In the genomic region with DNA sequence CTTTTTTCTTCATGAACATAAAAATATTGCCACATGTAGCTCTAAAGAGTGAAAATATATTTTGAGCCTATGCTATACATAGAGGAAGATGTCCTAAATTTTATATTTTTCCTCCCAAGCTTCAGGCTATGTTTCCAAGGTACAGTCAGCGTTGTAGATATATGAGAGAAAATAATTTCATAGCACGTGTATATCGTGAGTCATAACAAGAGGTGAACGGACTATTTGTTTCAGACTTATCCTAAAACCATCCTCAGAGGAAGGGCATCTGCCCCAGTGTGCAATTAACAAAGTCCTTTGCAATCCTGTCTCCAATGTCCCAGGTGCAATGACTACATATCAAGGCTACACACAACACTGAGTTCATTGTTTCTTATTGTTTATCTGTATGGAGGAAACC, we compare ENCODE assay signal across 31 cellular contexts.
"Had no signal": no experiment of that assay in that cellular context is flagged by ENCODE, and none has a peak within 500 bp of the region (broad histone marks: within the 10 kb centered on the region; RNA-seq: fewer than 3 reads in every experiment).

No MANE protein-coding gene starts in this region.

- H3K9me3 ChIP-seq: adrenal gland, body of pancreas, colonic mucosa, esophagus squamous epithelium had no signal

- H3K4me1 ChIP-seq: adrenal gland, body of pancreas, colonic mucosa, esophagus squamous epithelium had no signal

- FAIRE-seq: endometrium, endothelial cell of umbilical vein, frontal cortex had no signal

- H3K4me3 ChIP-seq: adrenal gland, body of pancreas, cardiac muscle cell, colonic mucosa, esophagus squamous epithelium had no signal

- DNase-seq: activated CD4-positive, alpha-beta T cell treated with anti-CD3 and anti-CD28 coated beads for 36 hours; activated CD4-positive, alpha-beta T cell treated with anti-CD3 and anti-CD28 coated beads, Interleukin-2, amount 50 U/mL, for 1 hour; activated CD4-positive, alpha-beta T cell treated with anti-CD3 and anti-CD28 coated beads, Interleukin-2, amount 50 U/mL, for 48 hours; activated CD4-positive, CD25-positive, alpha-beta regulatory T cell; activated CD4-positive, CD25-positive, alpha-beta regulatory T cell treated with anti-CD3 and anti-CD28 coated beads, Interleukin-2, amount 50 U/mL, for 72 hours; activated CD8-positive, alpha-beta memory T cell treated with anti-CD3 and anti-CD28 coated beads, Interleukin-2, amount 10 ng/mL, durations not matched to agents 7 days and 5 days; activated CD8-positive, alpha-beta memory T cell treated with anti-CD3 and anti-CD28 coated beads, Interleukin-2, amount 50 U/mL, for 4 hours; activated CD8-positive, alpha-beta T cell treated with anti-CD3 and anti-CD28 coated beads for 36 hours; activated effector memory CD4-positive, alpha-beta T cell treated with anti-CD3 and anti-CD28 coated beads, Interleukin-2, amount 50 U/mL, for 16 hours; activated naive CD4-positive, alpha-beta T cell treated with anti-CD3 and anti-CD28 coated beads for 36 hours; activated naive CD8-positive, alpha-beta T cell treated with anti-CD3 and anti-CD28 coated beads for 36 hours; activated naive CD8-positive, alpha-beta T cell treated with anti-CD3 and anti-CD28 coated beads, Interleukin-2, amount 50 U/mL, for 24 hours; activated T-cell treated with anti-CD3 and anti-CD28 coated beads, Interleukin-2, amount 50 U/mL, for 1 hour; activated T-cell treated with anti-CD3 and anti-CD28 coated beads, Interleukin-2, amount 50 U/mL, for 48 hours; adrenal gland; amygdala; aorta; body of pancreas; central memory CD4-positive, alpha-beta T cell; cerebellar nuclear complex; colonic mucosa; effector CD8-positive, alpha-beta T cell; esophagus squamous epithelium; head of caudate nucleus; hippocampal formation; T-helper 2 cell had no signal

- H3K27me3 ChIP-seq: adrenal gland, body of pancreas, cardiac muscle cell, colonic mucosa, esophagus squamous epithelium had no signal

- ATAC-seq: activated CD4-positive, alpha-beta T cell treated with anti-CD3 and anti-CD28 coated beads for 36 hours; activated CD8-positive, alpha-beta memory T cell treated with anti-CD3 and anti-CD28 coated beads, Interleukin-2, amount 10 ng/mL, durations not matched to agents 7 days and 5 days; activated CD8-positive, alpha-beta T cell treated with anti-CD3 and anti-CD28 coated beads for 36 hours; activated naive CD8-positive, alpha-beta T cell treated with anti-CD3 and anti-CD28 coated beads, Interleukin-2, amount 50 U/mL, for 24 hours; body of pancreas had no signal

- H3K27ac ChIP-seq: adrenal gland, body of pancreas, cardiac muscle cell, colonic mucosa, epithelial cell of prostate, esophagus squamous epithelium had no signal

- H3K36me3 ChIP-seq: adrenal gland, cardiac muscle cell, colonic mucosa, esophagus squamous epithelium had no signal
